9 cellular contexts compared by ENCODE assay signal in genomic region chr5:126370796-126371718, GRCh38.
DNase-seq lines count a peak whose midpoint lies in the region; TF ChIP-seq lines count a peak whose summit lies in the region.
"Had no signal": no experiment of that assay in that cellular context is flagged by ENCODE, and none has a peak within 500 bp of the region (broad histone marks: within the 10 kb centered on the region; RNA-seq: fewer than 3 reads in every experiment).

No MANE protein-coding gene starts in this region.

- H3K36me3 ChIP-seq in HUES48 (ENCODE audit: control insufficient read depth, insufficient read depth, low read length) (no peaks in the 10 kb centered on the region), mucosa of stomach (ENCODE audit: control insufficient read depth, insufficient read depth, low read length) (no peaks in the 10 kb centered on the region)

- H3K4me3 ChIP-seq in HUES48 (ENCODE audit: low read depth, low read length) (no peak overlapping the region), choroid plexus epithelial cell (ENCODE audit: low read depth, low read length) (no peak overlapping the region), mucosa of stomach (ENCODE audit: low read length) (peak overlapping the region; percentile 83)

- peak overlapping the region; percentile 70 for H3K27ac ChIP-seq in HUES48 (ENCODE audit: low read depth, low read length)

- DNase-seq in DMS53 (lab: John Stamatoyannopoulos, UW) (peak; percentile 91), choroid plexus epithelial cell (ENCODE audit: low read depth) (peak; percentile 81), islet precursor cell (no peak), nucleus accumbens (lab: John Stamatoyannopoulos, UW) (no peak), GM13976 (ENCODE audit: low spot score) (no peak), NOMO-1 treated with DMSO at 0.1 percent for 48 hours (lab: John Stamatoyannopoulos, UW; ENCODE audit: unreplicated experiment) (no peak)
- DNase-seq: activated naive CD4-positive, alpha-beta T cell treated with anti-CD3 and anti-CD28 coated beads for 36 hours had no signal

- H3K27me3 ChIP-seq in HUES48 (ENCODE audit: control insufficient read depth, insufficient read depth, low read length) (no peaks in the 10 kb centered on the region), mucosa of stomach (ENCODE audit: control insufficient read depth, insufficient read depth, low read length) (no peaks in the 10 kb centered on the region)

- peak; percentile 23 for TF ChIP-seq CTCF in choroid plexus epithelial cell (conservative IDR thresholded peaks at IDR 0.05; ENCODE audit: low read depth, low read length)
- TF ChIP-seq CTCF in GM13976 (IDR thresholded peaks at IDR 0.05; ENCODE audit: borderline replicate concordance, control extremely low read depth, extremely low read depth, insufficient read depth, missing control alignments): no peak

- in situ Hi-C loops in GM13976 (cut with MboI; ENCODE audit: low sequenced_read_pairs, unreplicated experiment): no loop called here

- H3K4me1 ChIP-seq in HUES48 (ENCODE audit: control insufficient read depth, insufficient read depth, low read length): peaks cover 58% of the 10 kb centered on the region
- peaks cover 27% of the 10 kb centered on the region for H3K4me1 ChIP-seq in mucosa of stomach (ENCODE audit: control insufficient read depth, insufficient read depth, low read length)

- H3K9me3 ChIP-seq in HUES48 (ENCODE audit: control insufficient read depth, insufficient read depth, low read length) (no peaks in the 10 kb centered on the region), mucosa of stomach (ENCODE audit: control insufficient read depth, low read length) (no peaks in the 10 kb centered on the region)

- H3K9ac ChIP-seq in HUES48 (ENCODE audit: low read depth, low read length) (no peak overlapping the region), mucosa of stomach (ENCODE audit: low read length) (peak overlapping the region; percentile 97)

Comparison
In these comparisons a context has a peak if more than half of its experiments do, and no peak if none do; other contexts are left out.
1. DNase-seq: peak in DMS53 (single experiment) and choroid plexus epithelial cell (single experiment); none in islet precursor cell (single experiment), nucleus accumbens (0 of 56), GM13976 (single experiment) and NOMO-1 treated with DMSO at 0.1 percent for 48 hours (single experiment).